1 cellular context compared by ENCODE assay signal in genomic region chr6:169765789-169766188, GRCh38.
TF ChIP-seq lines count a peak whose summit lies in the region.

No MANE protein-coding gene starts in this region.

TF ChIP-seq in HEK293T, 16 proteins besides CTCF, POLR2A, EP300 and RAD21:
- TF ChIP-seq PKNOX1 (IDR thresholded peaks at IDR 0.05) = 0 out of 2 replicates have a peak, but pooled peaks have one; percentile 10
